ENCODE assay signal across 23 cellular contexts in genomic region chr10:35516102-35516670, GRCh38.
"Had no signal": no experiment of that assay in that cellular context is flagged by ENCODE, and none has a peak within 500 bp of the region (broad histone marks: within the 10 kb centered on the region; RNA-seq: fewer than 3 reads in every experiment).

No MANE protein-coding gene starts in this region.

- H3K4me3 Mint-ChIP-seq: activated CD4-positive, alpha-beta T cell treated with anti-CD3 and anti-CD28 coated beads, Interleukin-2, amount 10 ng/mL, durations not matched to agents 7 days and 5 days; activated CD8-positive, alpha-beta T cell treated with anti-CD3 and anti-CD28 coated beads, Interleukin-2, amount 10 ng/mL, durations not matched to agents 7 days and 5 days; activated naive CD8-positive, alpha-beta T cell treated with anti-CD3 and anti-CD28 coated beads for 36 hours; brain; nephron; stimulated activated naive CD8-positive, alpha-beta T cell treated with anti-CD3 and anti-CD28 coated beads, Interleukin-15, amount 100 ng/mL, for 72 hours had no signal

- H3K27me3 ChIP-seq: gastrocnemius medialis, tibial artery had no signal

- H3K27ac Mint-ChIP-seq: activated CD4-positive, alpha-beta T cell treated with anti-CD3 and anti-CD28 coated beads, Interleukin-2, amount 10 ng/mL, durations not matched to agents 7 days and 5 days; activated CD8-positive, alpha-beta T cell treated with anti-CD3 and anti-CD28 coated beads, Interleukin-2, amount 10 ng/mL, durations not matched to agents 7 days and 5 days; activated naive CD8-positive, alpha-beta T cell treated with anti-CD3 and anti-CD28 coated beads for 36 hours; nephron; stimulated activated naive CD8-positive, alpha-beta T cell treated with anti-CD3 and anti-CD28 coated beads, Interleukin-15, amount 100 ng/mL, for 72 hours had no signal

- H3K9me3 ChIP-seq: gastrocnemius medialis, tibial artery had no signal

- DNase-seq: activated CD4-positive, alpha-beta T cell treated with anti-CD3 and anti-CD28 coated beads, Interleukin-2, amount 10 ng/mL, durations not matched to agents 7 days and 5 days; activated CD4-positive, CD25-positive, alpha-beta regulatory T cell treated with anti-CD3 and anti-CD28 coated beads, Interleukin-2, amount 50 U/mL, for 72 hours; activated CD8-positive, alpha-beta T cell treated with anti-CD3 and anti-CD28 coated beads, Interleukin-2, amount 10 ng/mL, durations not matched to agents 7 days and 5 days; activated gamma-delta T cell treated with Interleukin-2 at 50 U/mL for 16 hours; activated naive CD8-positive, alpha-beta T cell treated with anti-CD3 and anti-CD28 coated beads for 36 hours; dermis blood vessel endothelial cell; effector CD8-positive, alpha-beta T cell; gastrocnemius medialis; mammary epithelial cell; midbrain; right cardiac atrium; stimulated activated CD4-positive, alpha-beta T cell treated with anti-CD3 and anti-CD28 coated beads, Interleukin-12 subunit alpha, Interleukin-12 subunit beta, amount 100 ng/mL, for 4 hours; stimulated activated CD4-positive, alpha-beta T cell treated with anti-CD3 and anti-CD28 coated beads, Interleukin-4, amount 100 ng/mL, for 4 hours; stimulated activated naive CD8-positive, alpha-beta T cell treated with anti-CD3 and anti-CD28 coated beads, Interleukin-15, amount 100 ng/mL, for 72 hours; T-helper 1 cell; tibial artery; WERI-Rb-1 had no signal

- FAIRE-seq: keratinocyte, TTC549 had no signal

- H3K4me1 Mint-ChIP-seq: nephron had no signal

- ATAC-seq: activated CD8-positive, alpha-beta T cell treated with anti-CD3 and anti-CD28 coated beads, Interleukin-2, amount 10 ng/mL, durations not matched to agents 7 days and 5 days; esophagus mucosa; gastrocnemius medialis; stimulated activated naive CD8-positive, alpha-beta T cell treated with anti-CD3 and anti-CD28 coated beads, Interleukin-15, amount 100 ng/mL, for 72 hours had no signal

- H3K27me3 Mint-ChIP-seq: activated CD4-positive, alpha-beta T cell treated with anti-CD3 and anti-CD28 coated beads, Interleukin-2, amount 10 ng/mL, durations not matched to agents 7 days and 5 days; activated naive CD8-positive, alpha-beta T cell treated with anti-CD3 and anti-CD28 coated beads for 36 hours; brain; stimulated activated naive CD8-positive, alpha-beta T cell treated with anti-CD3 and anti-CD28 coated beads, Interleukin-15, amount 100 ng/mL, for 72 hours had no signal

- H3K9me3 Mint-ChIP-seq: activated CD4-positive, alpha-beta T cell treated with anti-CD3 and anti-CD28 coated beads, Interleukin-2, amount 10 ng/mL, durations not matched to agents 7 days and 5 days; activated naive CD8-positive, alpha-beta T cell treated with anti-CD3 and anti-CD28 coated beads for 36 hours; brain; nephron; stimulated activated naive CD8-positive, alpha-beta T cell treated with anti-CD3 and anti-CD28 coated beads, Interleukin-15, amount 100 ng/mL, for 72 hours had no signal

- H3K4me3 ChIP-seq: gastrocnemius medialis, tibial artery had no signal

- H3K36me3 ChIP-seq: gastrocnemius medialis, WERI-Rb-1 had no signal

- H3K27ac ChIP-seq: gastrocnemius medialis, parathyroid adenoma, tibial artery, WERI-Rb-1 had no signal
